9 cellular contexts compared by ENCODE assay signal in genomic region chr2:222306393-222307137, GRCh38. TPM values are rescaled to one million over a fixed set of nuclear protein-coding genes. Genes with fewer than 3 reads are reported as not detected.
A peak's percentile ranks its signal among the peaks of the same experiment; 100 is the strongest.
DNase-seq lines count a peak whose midpoint lies in the region; ATAC-seq and TF ChIP-seq lines count a peak whose summit lies in the region.
"Had no signal": no experiment of that assay in that cellular context is flagged by ENCODE, and none has a peak within 500 bp of the region (broad histone marks: within the 10 kb centered on the region; RNA-seq: fewer than 3 reads in every experiment).

No MANE protein-coding gene starts in this region.

- WGBS in gastroesophageal sphincter (ENCODE audit: low coverage in 1 of 2), 2 donors, result 0 to 8% methylated on average over 5 to 10 of the region's 26 CpGs

- POLR2A ChIA-PET in T-cell (lab: Charles Lee), result no interaction called here

- H3K4me3 ChIP-seq in gastroesophageal sphincter (peak overlapping the region; percentile 30 to 55), skin epidermis (peak overlapping the region; percentile 21 to 48 (median 36))
- H3K4me3 ChIP-seq: K562 had no signal

- CTCF ChIA-PET in T-cell (lab: Charles Lee), result no interaction called here

- H3K9me3 Mint-ChIP-seq in T-cell, result no peaks in the 10 kb centered on the region

- TF ChIP-seq POLR2A in gastroesophageal sphincter (IDR thresholded peaks at IDR 0.05), result no peak

- DNase-seq in T-cell, result no peak

- H3K27ac ChIP-seq in gastroesophageal sphincter, result no peak overlapping the region
- peak overlapping the region in 1 of 21 experiments; percentile 13 for H3K27ac ChIP-seq in skin epidermis
- H3K27ac ChIP-seq: thyroid gland had no signal

- ATAC-seq in GM18511 (IDR thresholded peaks at IDR 0.05; ENCODE audit: unreplicated experiment), result peak; percentile 4
- ATAC-seq in T-cell (replicated peaks in 1 of 4), result no peak
- ATAC-seq in gastroesophageal sphincter, result no peak
- no peak for ATAC-seq in GM21717 (IDR thresholded peaks at IDR 0.05; ENCODE audit: unreplicated experiment)
- no peak for ATAC-seq in HG03378 (IDR thresholded peaks at IDR 0.05; ENCODE audit: unreplicated experiment)
- no peak for ATAC-seq in GM19455 (IDR thresholded peaks at IDR 0.05; ENCODE audit: unreplicated experiment)
- ATAC-seq: K562 had no signal

- H3K36me3 ChIP-seq in gastroesophageal sphincter, result no peaks in the 10 kb centered on the region
- H3K36me3 ChIP-seq: thyroid gland had no signal

- TF ChIP-seq CTCF in gastroesophageal sphincter (IDR thresholded peaks at IDR 0.05), result no peak

- H3K4me1 Mint-ChIP-seq in T-cell, result peaks cover 34 to 43% (median 41%) of the 10 kb centered on the region in 3 donors

- peaks cover 100% of the 10 kb centered on the region for H3K27me3 ChIP-seq in gastroesophageal sphincter

- peaks cover 87 to 98% of the 10 kb centered on the region in 2 donors for H3K27me3 Mint-ChIP-seq in T-cell

- H3K27ac Mint-ChIP-seq in T-cell, result no peak overlapping the region

- H3K4me3 Mint-ChIP-seq in T-cell, result peak overlapping the region; percentile 62 to 80 (median 65)

- H3K4me1 ChIP-seq in gastroesophageal sphincter, result peaks cover 0 to 57% (median 26%) of the 10 kb centered on the region in 3 donors

- H3K9me3 ChIP-seq in gastroesophageal sphincter, result no peaks in the 10 kb centered on the region
- H3K9me3 ChIP-seq: thyroid gland had no signal

- H3K36me3 Mint-ChIP-seq in T-cell, result peaks cover 4% of the 10 kb centered on the region

- TF ChIP-seq EP300 in gastroesophageal sphincter (IDR thresholded peaks at IDR 0.05), result no peak

RNA-seq across cellular contexts. Expression of gene PAX3, which starts 7.8 kb away (rescaled TPM):
- total RNA-seq in T-cell, result not detected
- under 1 TPM in 1 of 4 donors, not detected in 3; 0.31 TPM for total RNA-seq in gastroesophageal sphincter
- total RNA-seq: K562, thyroid gland had no signal
